Comparison of ENCODE assay signal across 9 cellular contexts in genomic region chr2:230268606-230269222, GRCh38.
DNase-seq lines count a peak whose midpoint lies in the region; ATAC-seq lines count a peak whose summit lies in the region.
"Had no signal": no experiment of that assay in that cellular context is flagged by ENCODE, and none has a peak within 500 bp of the region (broad histone marks: within the 10 kb centered on the region; RNA-seq: fewer than 3 reads in every experiment).

No MANE protein-coding gene starts in this region.

- peaks cover 51% of the 10 kb centered on the region for H3K4me1 Mint-ChIP-seq in T-helper 2 cell treated with Interferon-gamma antibody and Interleukin-4, amounts not matched to agents 5 μg/mL and 100 μg/mL, for 36 hours (ENCODE audit: low read depth)
- peaks cover 45% of the 10 kb centered on the region for H3K4me1 Mint-ChIP-seq in memory B cell

- peaks cover 80% of the 10 kb centered on the region for H3K36me3 Mint-ChIP-seq in T-helper 2 cell treated with Interferon-gamma antibody and Interleukin-4, amounts not matched to agents 5 μg/mL and 100 μg/mL, for 36 hours (ENCODE audit: low read depth)
- H3K36me3 Mint-ChIP-seq in memory B cell = peaks cover 63% of the 10 kb centered on the region

- peak overlapping the region; percentile 51 for H3K27ac Mint-ChIP-seq in T-helper 2 cell treated with Interferon-gamma antibody and Interleukin-4, amounts not matched to agents 5 μg/mL and 100 μg/mL, for 36 hours
- peak overlapping the region; percentile 61 for H3K27ac Mint-ChIP-seq in memory B cell

- ATAC-seq in GM21717 (IDR thresholded peaks at IDR 0.05; ENCODE audit: unreplicated experiment) = peak; percentile 51
- peak; percentile 43 for ATAC-seq in HG03469 (IDR thresholded peaks at IDR 0.05; ENCODE audit: unreplicated experiment)
- no peak for ATAC-seq in memory B cell (ENCODE audit: low read depth)

- no peaks in the 10 kb centered on the region for H3K27me3 Mint-ChIP-seq in T-helper 2 cell treated with Interferon-gamma antibody and Interleukin-4, amounts not matched to agents 5 μg/mL and 100 μg/mL, for 36 hours (ENCODE audit: low read depth)
- H3K27me3 Mint-ChIP-seq in memory B cell = no peaks in the 10 kb centered on the region

- DNase-seq in T-helper 2 cell treated with Interferon-gamma antibody and Interleukin-4, amounts not matched to agents 5 μg/mL and 100 μg/mL, for 36 hours (ENCODE audit: low spot score) = no peak
- DNase-seq in T-helper 2 cell (no peak), memory B cell (ENCODE audit: low spot score in 2 of 2) (no peak), NCI-H2227 (lab: John Stamatoyannopoulos, UW; ENCODE audit: unreplicated experiment) (no peak)
- no peak for DNase-seq in stimulated activated CD4-positive, alpha-beta T cell treated with anti-CD3 and anti-CD28 coated beads, Interleukin-2, amount 100 ng/mL, for 48 hours
- DNase-seq in stimulated activated CD8-positive, alpha-beta memory T cell treated with anti-CD3 and anti-CD28 coated beads, Interleukin-4, amount 100 ng/mL, for 48 hours = no peak
- DNase-seq: stimulated activated CD4-positive, alpha-beta T cell treated with anti-CD3 and anti-CD28 coated beads, Interleukin-4, amount 100 ng/mL, for 24 hours had no signal

- peak overlapping the region; percentile 45 for H3K4me3 Mint-ChIP-seq in T-helper 2 cell treated with Interferon-gamma antibody and Interleukin-4, amounts not matched to agents 5 μg/mL and 100 μg/mL, for 36 hours
- H3K4me3 Mint-ChIP-seq in memory B cell = peak overlapping the region; percentile 49

- peaks cover 22% of the 10 kb centered on the region for H3K9me3 Mint-ChIP-seq in T-helper 2 cell treated with Interferon-gamma antibody and Interleukin-4, amounts not matched to agents 5 μg/mL and 100 μg/mL, for 36 hours
- no peaks in the 10 kb centered on the region for H3K9me3 Mint-ChIP-seq in memory B cell
